21 cellular contexts compared by ENCODE assay signal in genomic region chr2:191015229-191015628, GRCh38. TPM values are rescaled to one million over a fixed set of nuclear protein-coding genes. Genes with fewer than 3 reads are reported as not detected.
DNase-seq lines count a peak whose midpoint lies in the region; ATAC-seq lines count a peak whose summit lies in the region.
"Had no signal": no experiment of that assay in that cellular context is flagged by ENCODE, and none has a peak within 500 bp of the region (broad histone marks: within the 10 kb centered on the region; RNA-seq: fewer than 3 reads in every experiment).

No MANE protein-coding gene starts in this region.

- H3K36me3 Mint-ChIP-seq in activated CD4-positive, alpha-beta T cell treated with anti-CD3 and anti-CD28 coated beads, Interleukin-2, amount 10 ng/mL, durations not matched to agents 24 days and 14 days (ENCODE audit: low read depth) = peaks cover 10% of the 10 kb centered on the region
- H3K36me3 Mint-ChIP-seq in activated CD8-positive, alpha-beta memory T cell treated with anti-CD3 and anti-CD28 coated beads, Interleukin-2, amount 10 ng/mL, durations not matched to agents 7 days and 5 days = peaks cover 14% of the 10 kb centered on the region
- H3K36me3 Mint-ChIP-seq: type B pancreatic cell had no signal

- H3K4me1 Mint-ChIP-seq in activated CD4-positive, alpha-beta T cell treated with anti-CD3 and anti-CD28 coated beads, Interleukin-2, amount 10 ng/mL, durations not matched to agents 24 days and 14 days = peaks cover 32% of the 10 kb centered on the region
- peaks cover 38% of the 10 kb centered on the region for H3K4me1 Mint-ChIP-seq in activated CD8-positive, alpha-beta memory T cell treated with anti-CD3 and anti-CD28 coated beads, Interleukin-2, amount 10 ng/mL, durations not matched to agents 7 days and 5 days
- H3K4me1 Mint-ChIP-seq: brain had no signal

- intact Hi-C loops in activated CD4-positive, alpha-beta T cell treated with anti-CD3 and anti-CD28 coated beads, Interleukin-2, amount 10 ng/mL, durations not matched to agents 24 days and 14 days (cut with micrococcal nuclease) = loop anchor here (10.0 kb wide), 2 partner anchors 480 to 1230 kb away; partner anchors contain the start of genes NEMP2, ORMDL1 and PMS1

- H2BK5ac ChIP-seq in mesendoderm (ENCODE audit: low read length) = no peak overlapping the region

- no peak overlapping the region for H3K4me3 ChIP-seq in mesendoderm (ENCODE audit: low read length)

- peak; percentile 71 for DNase-seq in activated CD4-positive, alpha-beta T cell treated with anti-CD3 and anti-CD28 coated beads, Interleukin-2, amount 10 ng/mL, durations not matched to agents 24 days and 14 days
- no peak for DNase-seq in activated CD4-positive, alpha-beta T cell treated with anti-CD3 and anti-CD28 coated beads for 1 hour
- DNase-seq in NAMALWA (ENCODE audit: low spot score) (peak; percentile 10), mesendoderm (no peak), NCI-H2171 treated with DMSO at 0.1 percent for 48 hours (lab: John Stamatoyannopoulos, UW) (no peak), DMS53 treated with DMSO at 0.1 percent for 48 hours (lab: John Stamatoyannopoulos, UW; ENCODE audit: unreplicated experiment) (no peak)
- no peak for DNase-seq in activated CD8-positive, alpha-beta memory T cell treated with anti-CD3 and anti-CD28 coated beads, Interleukin-2, amount 10 ng/mL, durations not matched to agents 7 days and 5 days
- DNase-seq: activated CD4-positive, alpha-beta T cell treated with anti-CD3 and anti-CD28 coated beads for 4 hours; activated CD8-positive, alpha-beta memory T cell treated with anti-CD3 and anti-CD28 coated beads for 24 hours; cerebellar nuclear complex; dorsolateral prefrontal cortex; GDM1; NCI-H1048; NCI-H1694; occipital lobe; stimulated activated CD4-positive, alpha-beta T cell treated with anti-CD3 and anti-CD28 coated beads, Interleukin-2, amount 100 ng/mL, for 24 hours had no signal

- H3K79me1 ChIP-seq in mesendoderm (ENCODE audit: low read length) = peaks cover 3% of the 10 kb centered on the region

- no peak overlapping the region for H3K27ac Mint-ChIP-seq in activated CD4-positive, alpha-beta T cell treated with anti-CD3 and anti-CD28 coated beads, Interleukin-2, amount 10 ng/mL, durations not matched to agents 24 days and 14 days
- no peak overlapping the region for H3K27ac Mint-ChIP-seq in activated CD8-positive, alpha-beta memory T cell treated with anti-CD3 and anti-CD28 coated beads, Interleukin-2, amount 10 ng/mL, durations not matched to agents 7 days and 5 days
- H3K27ac Mint-ChIP-seq: activated naive CD4-positive, alpha-beta T cell treated with anti-CD3 and anti-CD28 coated beads, Interleukin-2, amount 10 ng/mL, durations not matched to agents 7 days and 5 days; brain; T-helper 2 cell treated with Interferon-gamma antibody and Interleukin-4, amounts not matched to agents 5 μg/mL and 100 μg/mL, for 36 hours; type B pancreatic cell had no signal

- peaks cover 2% of the 10 kb centered on the region for H3K79me2 ChIP-seq in mesendoderm (ENCODE audit: control insufficient read depth, insufficient read depth, low read length)

- ATAC-seq in activated CD8-positive, alpha-beta memory T cell treated with anti-CD3 and anti-CD28 coated beads, Interleukin-2, amount 10 ng/mL, durations not matched to agents 7 days and 5 days = no peak
- ATAC-seq in GM21825 (IDR thresholded peaks at IDR 0.05; ENCODE audit: unreplicated experiment) = no peak

- no peak overlapping the region for H3K4me3 Mint-ChIP-seq in activated CD4-positive, alpha-beta T cell treated with anti-CD3 and anti-CD28 coated beads, Interleukin-2, amount 10 ng/mL, durations not matched to agents 24 days and 14 days
- no peak overlapping the region for H3K4me3 Mint-ChIP-seq in activated CD8-positive, alpha-beta memory T cell treated with anti-CD3 and anti-CD28 coated beads, Interleukin-2, amount 10 ng/mL, durations not matched to agents 7 days and 5 days
- H3K4me3 Mint-ChIP-seq: activated naive CD4-positive, alpha-beta T cell treated with anti-CD3 and anti-CD28 coated beads, Interleukin-2, amount 10 ng/mL, durations not matched to agents 7 days and 5 days; brain; T-helper 2 cell treated with Interferon-gamma antibody and Interleukin-4, amounts not matched to agents 5 μg/mL and 100 μg/mL, for 36 hours; type B pancreatic cell had no signal

- H2BK120ac ChIP-seq in mesendoderm (ENCODE audit: low read depth, low read length) = no peak overlapping the region

- no peak overlapping the region for H3K4me2 ChIP-seq in mesendoderm (ENCODE audit: low read length)

- H3K27me3 Mint-ChIP-seq in activated CD4-positive, alpha-beta T cell treated with anti-CD3 and anti-CD28 coated beads, Interleukin-2, amount 10 ng/mL, durations not matched to agents 24 days and 14 days = peaks cover 2% of the 10 kb centered on the region
- H3K27me3 Mint-ChIP-seq in activated CD8-positive, alpha-beta memory T cell treated with anti-CD3 and anti-CD28 coated beads, Interleukin-2, amount 10 ng/mL, durations not matched to agents 7 days and 5 days = peaks cover 2% of the 10 kb centered on the region

- H2BK15ac ChIP-seq in mesendoderm (replicated peaks; ENCODE audit: low read depth) = peak overlapping the region; percentile 8

- H3K9ac ChIP-seq in mesendoderm (ENCODE audit: low read length) = no peak overlapping the region

- no peak overlapping the region for H4K8ac ChIP-seq in mesendoderm (ENCODE audit: low read depth, low read length)

- H3K9me3 Mint-ChIP-seq in activated CD4-positive, alpha-beta T cell treated with anti-CD3 and anti-CD28 coated beads, Interleukin-2, amount 10 ng/mL, durations not matched to agents 24 days and 14 days = peaks cover 9% of the 10 kb centered on the region
- H3K9me3 Mint-ChIP-seq in activated CD8-positive, alpha-beta memory T cell treated with anti-CD3 and anti-CD28 coated beads, Interleukin-2, amount 10 ng/mL, durations not matched to agents 7 days and 5 days (ENCODE audit: low read depth) = no peaks in the 10 kb centered on the region
- H3K9me3 Mint-ChIP-seq: brain, type B pancreatic cell had no signal

- no peak overlapping the region for H4K5ac ChIP-seq in mesendoderm (ENCODE audit: low read length)

- CTCF ChIA-PET in activated CD8-positive, alpha-beta memory T cell treated with anti-CD3 and anti-CD28 coated beads, Interleukin-2, amount 10 ng/mL, durations not matched to agents 7 days and 5 days (lab: Charles Lee) = interaction anchor here (1.2 kb wide), 2 partner anchors 37 to 165 kb away, joined by 3 to 4 read pairs; no protein-coding TSS in a partner anchor

- H3K36me3 ChIP-seq in mesendoderm (ENCODE audit: control insufficient read depth, insufficient read depth, low read length) = no peaks in the 10 kb centered on the region

- H3K23ac ChIP-seq in mesendoderm (ENCODE audit: low read length) = no peak overlapping the region

- H2AK5ac ChIP-seq in mesendoderm (ENCODE audit: low read length) = no peak overlapping the region

- H3K27ac ChIP-seq in mesendoderm (ENCODE audit: low read depth, low read length) = no peak overlapping the region

- no peaks in the 10 kb centered on the region for H3K27me3 ChIP-seq in mesendoderm (ENCODE audit: insufficient read depth, low read length, poor library complexity)
- H3K27me3 ChIP-seq: dorsolateral prefrontal cortex had no signal

- no CpG with 5 or more reads among the region's 2 CpGs for WGBS in mesendoderm (ENCODE audit: extremely low coverage, insufficient coverage, low lambda C conversion rate)

- H3K4me1 ChIP-seq in mesendoderm (ENCODE audit: control insufficient read depth, low read depth, low read length) = peaks cover 2% of the 10 kb centered on the region

- no peak overlapping the region for H3K56ac ChIP-seq in mesendoderm (ENCODE audit: low read length)

- H3K4ac ChIP-seq in mesendoderm (ENCODE audit: low read depth, low read length) = no peak overlapping the region

- H3K18ac ChIP-seq in mesendoderm (ENCODE audit: low read length) = no peak overlapping the region

RNA-seq across cellular contexts. Expression of gene STAT1, which starts 1.3 kb away (rescaled TPM):
- total RNA-seq in activated CD4-positive, alpha-beta T cell treated with anti-CD3 and anti-CD28 coated beads, Interleukin-2, amount 10 ng/mL, durations not matched to agents 24 days and 14 days = 152 and 160 TPM in 2 replicates
- polyA plus RNA-seq in mesendoderm (2013, experiment 1 of 2) = 21.3 TPM
- polyA plus RNA-seq in mesendoderm (2013, experiment 2 of 2) = 21.5 TPM
- total RNA-seq in activated CD8-positive, alpha-beta memory T cell treated with anti-CD3 and anti-CD28 coated beads, Interleukin-2, amount 10 ng/mL, durations not matched to agents 7 days and 5 days = 100 to 1,000 TPM; 385 to 515 TPM

Comparison
In these comparisons a context has a peak if more than half of its experiments do, and no peak if none do; other contexts are left out.
1. DNase-seq: peak in activated CD4-positive, alpha-beta T cell treated with anti-CD3 and anti-CD28 coated beads, Interleukin-2, amount 10 ng/mL, durations not matched to agents 24 days and 14 days (single experiment) and NAMALWA (single experiment); none in activated CD4-positive, alpha-beta T cell treated with anti-CD3 and anti-CD28 coated beads for 1 hour (single experiment), mesendoderm (single experiment), activated CD8-positive, alpha-beta memory T cell treated with anti-CD3 and anti-CD28 coated beads, Interleukin-2, amount 10 ng/mL, durations not matched to agents 7 days and 5 days (single experiment), NCI-H2171 treated with DMSO at 0.1 percent for 48 hours (single experiment) and DMS53 treated with DMSO at 0.1 percent for 48 hours (single experiment).